ENCODE assay signal across 1 cellular context in the genomic region with DNA sequence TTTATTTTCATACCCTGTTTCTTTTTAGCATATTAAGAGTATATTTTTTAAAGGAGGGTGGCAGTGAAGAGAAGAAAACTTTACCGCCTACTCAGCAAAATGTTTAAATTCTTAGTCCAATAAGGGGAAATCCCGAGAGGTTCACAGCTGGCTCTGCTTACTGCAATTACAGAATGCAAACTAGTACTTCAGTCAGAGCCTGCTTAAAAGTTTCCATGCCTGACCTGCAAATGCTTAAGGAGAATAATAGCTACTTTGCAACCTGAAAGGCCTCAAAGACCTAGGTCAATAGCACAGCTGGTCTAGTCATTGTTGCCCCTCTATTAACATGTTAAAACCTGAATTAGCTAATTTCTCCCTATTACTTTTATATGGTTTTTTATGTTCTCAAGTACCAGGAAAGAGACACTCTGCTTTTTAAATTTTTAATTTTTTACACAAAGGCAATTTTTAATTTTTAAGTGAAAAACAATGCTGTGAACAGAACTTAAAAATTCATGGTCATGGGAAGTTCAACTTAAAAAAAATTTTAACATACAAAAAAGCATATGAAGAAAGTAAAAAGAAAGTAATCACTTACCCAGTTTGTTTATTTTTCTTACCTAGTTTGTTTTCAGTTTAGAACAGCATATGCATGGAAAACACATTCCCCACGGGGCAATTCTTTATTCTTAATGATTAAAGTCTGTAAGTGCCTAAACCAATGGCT.
TF ChIP-seq lines count a peak whose summit lies in the region.

No MANE protein-coding gene starts in this region.

TF ChIP-seq in A549, 52 proteins besides CTCF, POLR2A, EP300 and RAD21 (continued from another document):
- TF ChIP-seq, protein P1, sequence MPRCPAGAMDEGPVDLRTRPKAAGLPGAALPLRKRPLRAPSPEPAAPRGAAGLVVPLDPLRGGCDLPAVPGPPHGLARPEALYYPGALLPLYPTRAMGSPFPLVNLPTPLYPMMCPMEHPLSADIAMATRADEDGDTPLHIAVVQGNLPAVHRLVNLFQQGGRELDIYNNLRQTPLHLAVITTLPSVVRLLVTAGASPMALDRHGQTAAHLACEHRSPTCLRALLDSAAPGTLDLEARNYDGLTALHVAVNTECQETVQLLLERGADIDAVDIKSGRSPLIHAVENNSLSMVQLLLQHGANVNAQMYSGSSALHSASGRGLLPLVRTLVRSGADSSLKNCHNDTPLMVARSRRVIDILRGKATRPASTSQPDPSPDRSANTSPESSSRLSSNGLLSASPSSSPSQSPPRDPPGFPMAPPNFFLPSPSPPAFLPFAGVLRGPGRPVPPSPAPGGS (IDR thresholded peaks at IDR 0.05) = no peak
- TF ChIP-seq MAFK (IDR thresholded peaks at IDR 0.05; ENCODE audit: partially characterized antibody) (peak; percentile 91), HDAC2 (IDR thresholded peaks at IDR 0.05) (no peak)
- TF ChIP-seq, protein P2, sequence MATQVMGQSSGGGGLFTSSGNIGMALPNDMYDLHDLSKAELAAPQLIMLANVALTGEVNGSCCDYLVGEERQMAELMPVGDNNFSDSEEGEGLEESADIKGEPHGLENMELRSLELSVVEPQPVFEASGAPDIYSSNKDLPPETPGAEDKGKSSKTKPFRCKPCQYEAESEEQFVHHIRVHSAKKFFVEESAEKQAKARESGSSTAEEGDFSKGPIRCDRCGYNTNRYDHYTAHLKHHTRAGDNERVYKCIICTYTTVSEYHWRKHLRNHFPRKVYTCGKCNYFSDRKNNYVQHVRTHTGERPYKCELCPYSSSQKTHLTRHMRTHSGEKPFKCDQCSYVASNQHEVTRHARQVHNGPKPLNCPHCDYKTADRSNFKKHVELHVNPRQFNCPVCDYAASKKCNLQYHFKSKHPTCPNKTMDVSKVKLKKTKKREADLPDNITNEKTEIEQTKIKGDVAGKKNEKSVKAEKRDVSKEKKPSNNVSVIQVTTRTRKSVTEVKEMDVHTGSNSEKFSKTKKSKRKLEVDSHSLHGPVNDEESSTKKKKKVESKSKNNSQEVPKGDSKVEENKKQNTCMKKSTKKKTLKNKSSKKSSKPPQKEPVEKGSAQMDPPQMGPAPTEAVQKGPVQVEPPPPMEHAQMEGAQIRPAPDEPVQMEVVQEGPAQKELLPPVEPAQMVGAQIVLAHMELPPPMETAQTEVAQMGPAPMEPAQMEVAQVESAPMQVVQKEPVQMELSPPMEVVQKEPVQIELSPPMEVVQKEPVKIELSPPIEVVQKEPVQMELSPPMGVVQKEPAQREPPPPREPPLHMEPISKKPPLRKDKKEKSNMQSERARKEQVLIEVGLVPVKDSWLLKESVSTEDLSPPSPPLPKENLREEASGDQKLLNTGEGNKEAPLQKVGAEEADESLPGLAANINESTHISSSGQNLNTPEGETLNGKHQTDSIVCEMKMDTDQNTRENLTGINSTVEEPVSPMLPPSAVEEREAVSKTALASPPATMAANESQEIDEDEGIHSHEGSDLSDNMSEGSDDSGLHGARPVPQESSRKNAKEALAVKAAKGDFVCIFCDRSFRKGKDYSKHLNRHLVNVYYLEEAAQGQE (IDR thresholded peaks at IDR 0.05) = no peak
